8 cellular contexts compared by ENCODE assay signal in genomic region chr16:69339289-69340094, GRCh38. TPM values are rescaled to one million over a fixed set of nuclear protein-coding genes. Genes with fewer than 3 reads are reported as not detected.
DNase-seq lines count a peak whose midpoint lies in the region; ATAC-seq lines count a peak whose summit lies in the region.

TSS of gene COG8 (minus strand) at chr16:69339564. CDS start at chr16:69339552, 12 bp downstream.
TSS of gene NIP7 (plus strand) at chr16:69339772. CDS start at chr16:69339830, 58 bp downstream.

- peak within 1 kb of the TSS; percentile 90 for H3K27ac Mint-ChIP-seq in dendritic cell treated with granulocyte-macrophage colony-stimulating factor and Interleukin-4, amounts not matched to agents 40 ng/mL and 50 ng/mL, for 4 days

- intact Hi-C loops in dendritic cell treated with granulocyte-macrophage colony-stimulating factor and Interleukin-4, amounts not matched to agents 40 ng/mL and 50 ng/mL, for 4 days (cut with micrococcal nuclease) = loop anchor here (1.0 to 2.0 kb wide), 2 partner anchors 9 to 47 kb away; partner anchors contain the start of genes PDF and TERF2

- no peaks in the 10 kb centered on the region for H3K27me3 Mint-ChIP-seq in dendritic cell treated with granulocyte-macrophage colony-stimulating factor and Interleukin-4, amounts not matched to agents 40 ng/mL and 50 ng/mL, for 4 days

- H3K4me3 Mint-ChIP-seq in dendritic cell treated with granulocyte-macrophage colony-stimulating factor and Interleukin-4, amounts not matched to agents 40 ng/mL and 50 ng/mL, for 4 days = peak within 1 kb of the TSS; percentile 93

- peak; percentile 98 for DNase-seq in CD1c-positive myeloid dendritic cell (ENCODE audit: extremely low spot score)
- DNase-seq in NCI-H748 treated with DMSO at 0.1 percent for 48 hours (lab: John Stamatoyannopoulos, UW) = peak; percentile 94
- DNase-seq in activated CD4-positive, alpha-beta T cell treated with anti-CD3 and anti-CD28 coated beads, Interleukin-2, amount 50 U/mL, for 24 hours (ENCODE audit: low read depth in 1 of 2, low spot score in 1 of 2) = peak; percentile 81 to 92
- peak; percentile 96 for DNase-seq in left lobe of liver (ENCODE audit: low spot score)
- peak; percentile 84 for DNase-seq in stimulated activated CD4-positive, alpha-beta T cell treated with anti-CD3 and anti-CD28 coated beads, Interleukin-2, amount 100 ng/mL, for 4 hours (ENCODE audit: low read depth)

- peaks cover 44% of the 10 kb centered on the region for H3K4me1 Mint-ChIP-seq in dendritic cell treated with granulocyte-macrophage colony-stimulating factor and Interleukin-4, amounts not matched to agents 40 ng/mL and 50 ng/mL, for 4 days (ENCODE audit: low read depth)

- ATAC-seq in GM19372 (IDR thresholded peaks at IDR 0.05; ENCODE audit: low read depth, unreplicated experiment) (peak; percentile 87), HG03558 (IDR thresholded peaks at IDR 0.05; ENCODE audit: extremely low read depth, unreplicated experiment) (peak; percentile 66), left lobe of liver (peak; percentile 96)

- H3K36me3 Mint-ChIP-seq in dendritic cell treated with granulocyte-macrophage colony-stimulating factor and Interleukin-4, amounts not matched to agents 40 ng/mL and 50 ng/mL, for 4 days (ENCODE audit: low read depth) = peaks cover 90% of the 10 kb centered on the region

- H3K9me3 Mint-ChIP-seq in dendritic cell treated with granulocyte-macrophage colony-stimulating factor and Interleukin-4, amounts not matched to agents 40 ng/mL and 50 ng/mL, for 4 days = no peaks in the 10 kb centered on the region

RNA-seq across cellular contexts. Expression of gene COG8, which starts in this region (rescaled TPM):
- 27.8 TPM for total RNA-seq in left lobe of liver

RNA-seq across cellular contexts. Expression of gene NIP7, which starts in this region (rescaled TPM):
- total RNA-seq in left lobe of liver = 8.1 TPM

Comparison
In these comparisons a context has a peak if more than half of its experiments do, and no peak if none do; other contexts are left out.
1. Peak in every context shown above with its lines: DNase-seq and ATAC-seq.